Comparison of ENCODE assay signal across 8 cellular contexts in the genomic region with DNA sequence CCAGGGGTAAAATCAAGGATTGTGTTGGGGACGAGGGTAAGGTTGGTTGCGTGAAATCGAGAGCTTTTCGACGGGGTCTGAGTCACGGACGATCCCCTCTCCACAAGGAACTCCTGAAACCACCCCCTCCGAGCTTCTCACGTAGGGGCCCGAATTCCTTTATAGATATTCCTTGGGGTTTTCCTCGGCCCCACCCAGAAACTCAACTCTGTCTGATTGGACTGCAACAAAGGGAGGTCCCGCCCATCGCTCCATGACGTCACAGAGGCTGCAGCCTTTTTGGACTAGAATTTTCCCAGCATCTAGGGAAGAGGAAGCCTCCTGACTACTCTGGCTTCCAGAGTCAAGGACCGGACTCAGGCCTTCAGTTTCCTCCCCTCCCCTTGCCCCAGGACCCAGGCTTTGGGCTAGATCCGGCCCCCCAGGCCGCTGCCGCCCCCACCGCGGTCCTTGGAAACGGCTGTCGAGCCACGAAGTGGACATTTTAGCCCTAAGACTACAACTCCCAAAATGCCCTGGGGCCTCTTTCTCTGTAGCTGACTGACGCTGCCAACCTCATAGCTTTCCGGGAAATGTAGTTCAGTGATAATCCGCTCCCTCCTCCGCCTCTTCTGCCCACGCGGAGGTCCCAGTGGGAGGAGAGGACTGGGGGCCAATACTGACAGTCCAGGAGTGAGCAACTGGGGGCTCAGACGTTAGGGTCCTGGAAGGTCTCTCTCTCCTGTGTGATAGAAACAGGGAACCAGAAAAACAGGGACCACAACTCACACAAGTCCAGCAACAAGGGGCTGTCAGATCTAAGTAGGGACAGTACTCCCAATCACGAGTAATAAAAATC. TPM values are rescaled to one million over a fixed set of nuclear protein-coding genes. Genes with fewer than 3 reads are reported as not detected.
DNase-seq lines count a peak whose midpoint lies in the region; ATAC-seq and TF ChIP-seq lines count a peak whose summit lies in the region.

A gene (minus strand): TSS at position 172 of the 838 bp plus-strand sequence. CDS start 1,050 bp downstream, outside the sequence.

- H3K36me3 ChIP-seq in iPS-20b (ENCODE audit: insufficient read depth, low read depth, low read length) = peaks cover 23% of the 10 kb centered on the region
- H3K36me3 ChIP-seq in sigmoid colon = no peaks in the 10 kb centered on the region

- H3K27ac ChIP-seq in caudate nucleus (ENCODE audit: low read depth, low read length) (peak within 1 kb of the TSS; percentile 93), iPS-20b (ENCODE audit: low read length) (peak within 1 kb of the TSS; percentile 3), sigmoid colon (peak within 1 kb of the TSS; percentile 25 to 68 (median 54))

- no peak for TF ChIP-seq CTCF in sigmoid colon (IDR thresholded peaks at IDR 0.05)

- H3K4me3 Mint-ChIP-seq in T-helper 1 cell treated with Interleukin-12 subunit alpha and Interleukin-12 subunit beta and Interleukin-4 antibody, amounts not matched to agents 30 μg/mL and 1 μg/mL, for 36 hours = no peak within 1 kb of the TSS

- H3K27me3 ChIP-seq in iPS-20b (ENCODE audit: insufficient read depth, low read length) = peaks cover 2% of the 10 kb centered on the region; the same call in 1 of the 2 replicates
- peaks cover 15 to 47% (median 44%) of the 10 kb centered on the region in 3 donors for H3K27me3 ChIP-seq in sigmoid colon

- peak within 1 kb of the TSS; percentile 82 for H3K4me3 ChIP-seq in iPS-20b (ENCODE audit: low read length)
- peak within 1 kb of the TSS; percentile 16 to 47 (median 32) for H3K4me3 ChIP-seq in sigmoid colon

- peak within 1 kb of the TSS; percentile 69; the same call in 1 of the 2 replicates for H3K9ac ChIP-seq in iPS-20b (ENCODE audit: low read depth, low read length)

- no peak for TF ChIP-seq EP300 in sigmoid colon (IDR thresholded peaks at IDR 0.05)

- H3K4me1 Mint-ChIP-seq in T-helper 1 cell treated with Interleukin-12 subunit alpha and Interleukin-12 subunit beta and Interleukin-4 antibody, amounts not matched to agents 30 μg/mL and 1 μg/mL, for 36 hours (ENCODE audit: low read depth) = peaks cover 12% of the 10 kb centered on the region

- peak within 1 kb of the TSS; percentile 62 for H3K27ac Mint-ChIP-seq in T-helper 1 cell treated with Interleukin-12 subunit alpha and Interleukin-12 subunit beta and Interleukin-4 antibody, amounts not matched to agents 30 μg/mL and 1 μg/mL, for 36 hours

- WGBS in sigmoid colon, 2 donors = 11 to 25% methylated on average over 31 of the region's 31 CpGs

- no peak for TF ChIP-seq POLR2A in sigmoid colon (IDR thresholded peaks at IDR 0.05)

- peak; percentile 29 for DNase-seq in activated gamma-delta T cell treated with Interleukin-2 at 50 U/mL for 16 hours
- no peak for DNase-seq in activated gamma-delta T cell (lab: John Stamatoyannopoulos, UW)
- DNase-seq in caudate nucleus (lab: John Stamatoyannopoulos, UW) = peak in 60 of 61 donors; percentile 23 to 91 (median 73)
- peak; percentile 84 for DNase-seq in sigmoid colon
- no peak for DNase-seq in LoVo (ENCODE audit: low spot score)

- peaks cover 19% of the 10 kb centered on the region for H3K27me3 Mint-ChIP-seq in T-helper 1 cell treated with Interleukin-12 subunit alpha and Interleukin-12 subunit beta and Interleukin-4 antibody, amounts not matched to agents 30 μg/mL and 1 μg/mL, for 36 hours (ENCODE audit: low read depth)

- no peak for ATAC-seq in GM21515 (IDR thresholded peaks at IDR 0.05; ENCODE audit: unreplicated experiment)

- H3K36me3 Mint-ChIP-seq in T-helper 1 cell treated with Interleukin-12 subunit alpha and Interleukin-12 subunit beta and Interleukin-4 antibody, amounts not matched to agents 30 μg/mL and 1 μg/mL, for 36 hours (ENCODE audit: low read depth) = no peaks in the 10 kb centered on the region

- no peaks in the 10 kb centered on the region for H3K9me3 ChIP-seq in iPS-20b (ENCODE audit: insufficient read depth, low read depth, low read length)
- no peaks in the 10 kb centered on the region for H3K9me3 ChIP-seq in sigmoid colon

- no peaks in the 10 kb centered on the region for H3K9me3 Mint-ChIP-seq in T-helper 1 cell treated with Interleukin-12 subunit alpha and Interleukin-12 subunit beta and Interleukin-4 antibody, amounts not matched to agents 30 μg/mL and 1 μg/mL, for 36 hours

- H3K4me1 ChIP-seq in iPS-20b (ENCODE audit: insufficient read depth, low read length) = no peaks in the 10 kb centered on the region; the same call in 1 of the 2 replicates
- peaks cover 0 to under 1% (median under 1%) of the 10 kb centered on the region in 4 donors for H3K4me1 ChIP-seq in sigmoid colon

- intact Hi-C loops in sigmoid colon (cut with DNase I) = loop anchor here (5.0 kb wide), 1 partner anchor 35 kb away; no protein-coding TSS in a partner anchor

RNA-seq across cellular contexts. Expression of the gene that starts here (rescaled TPM):
- total RNA-seq in sigmoid colon = not detected
- 1 to 10 TPM in 1 of 3 donors, under 1 TPM in 1, not detected in 1; 0.15 to 1.8 TPM for polyA plus RNA-seq in sigmoid colon

Comparison
In these comparisons a context has a peak if more than half of its experiments do, and no peak if none do; other contexts are left out.
1. DNase-seq: peak in activated gamma-delta T cell treated with Interleukin-2 at 50 U/mL for 16 hours (single experiment), caudate nucleus (60 of 61) and sigmoid colon (single experiment); none in activated gamma-delta T cell (single experiment) and LoVo (single experiment).
2. H3K27ac ChIP-seq: peak in every context shown above with its lines; median percentile 93 in caudate nucleus; 54 in sigmoid colon; 3 in iPS-20b.